21 cellular contexts compared by ENCODE assay signal in the genomic region with DNA sequence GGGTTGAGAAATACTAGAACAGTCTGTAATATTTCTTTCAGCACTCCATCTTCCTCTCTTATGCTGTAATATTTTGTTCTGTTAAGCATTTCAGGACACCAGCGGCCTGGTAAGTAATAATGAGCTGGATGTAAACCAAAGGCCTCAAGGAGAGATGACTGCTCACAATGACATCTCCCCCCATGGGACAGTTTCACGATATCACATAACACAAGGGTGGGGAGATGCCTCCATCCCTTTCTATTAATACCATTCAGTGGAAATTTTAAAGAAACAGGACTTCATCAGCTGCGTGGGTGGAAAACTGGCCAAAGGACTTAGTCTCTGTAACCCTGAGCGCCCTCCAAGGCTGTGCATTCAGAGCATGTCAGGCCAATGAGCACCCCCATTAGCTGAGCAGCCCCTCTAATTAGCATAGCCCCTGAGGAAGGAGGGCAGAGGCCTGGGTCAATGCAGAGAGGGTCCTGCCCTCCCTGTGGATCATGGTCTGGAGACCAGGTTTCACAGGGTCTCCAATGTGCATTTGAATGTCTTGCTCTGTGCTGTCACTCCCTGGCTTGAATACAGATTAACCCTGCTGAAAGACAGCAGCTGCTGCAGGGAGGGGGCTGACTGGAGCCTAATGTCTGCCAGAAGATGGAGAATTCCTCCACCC.
DNase-seq lines count a peak whose midpoint lies in the region; ATAC-seq, FAIRE-seq and TF ChIP-seq lines count a peak whose summit lies in the region.
"Had no signal": no experiment of that assay in that cellular context is flagged by ENCODE, and none has a peak within 500 bp of the region (broad histone marks: within the 10 kb centered on the region; RNA-seq: fewer than 3 reads in every experiment).

No MANE protein-coding gene starts in this region.

- no peak overlapping the region for H4K8ac ChIP-seq in H1 (ENCODE audit: extremely low read depth, insufficient read depth, low read length)

- DNase-seq in H7 = peak; percentile 16
- no peak for DNase-seq in H1 (ENCODE audit: low read depth in 1 of 2, low spot score in 2 of 2)
- no peak for DNase-seq in lower lobe of right lung
- DNase-seq in psoas muscle = no peak
- no peak for DNase-seq in right lobe of liver
- no peak for DNase-seq in CD4-positive, alpha-beta memory T cell
- DNase-seq in SW480 (ENCODE audit: low spot score) = no peak
- DNase-seq: C1 segment of cervical spinal cord, COR-L47, DMS153, EL, H9, MG63, NCI-H1105, NCI-H187, NCI-H2171, NCI-H446 treated with DMSO at 0.1 percent for 48 hours, NCI-H748 treated with DMSO at 0.1 percent for 48 hours, SHP77 had no signal

- H3K9ac ChIP-seq in H1 (replicated peaks in 1 of 4; ENCODE audit: extremely low read depth in 1 of 4, low read depth in 3 of 4, low read length in 3 of 4) = no peak overlapping the region; a peak in 2 of 7 replicates

- H4K20me1 ChIP-seq in H1 (replicated peaks in 1 of 2; ENCODE audit: control insufficient read depth in 1 of 2, insufficient read depth in 2 of 2, low read length in 2 of 2) = no peaks in the 10 kb centered on the region

- TF ChIP-seq CTCF in H1 (IDR thresholded peaks at IDR 0.05; ENCODE audit: control extremely low read depth in 1 of 3, insufficient read depth in 1 of 3, low read depth in 1 of 3, low read length in 3 of 3) = no peak
- TF ChIP-seq CTCF in lower lobe of right lung (IDR thresholded peaks at IDR 0.05) = no peak
- TF ChIP-seq CTCF in psoas muscle (IDR thresholded peaks at IDR 0.05) = no peak
- TF ChIP-seq CTCF in right lobe of liver (IDR thresholded peaks at IDR 0.05) = no peak

- H2BK120ac ChIP-seq in H1 (replicated peaks; ENCODE audit: low read depth, low read length) = no peak overlapping the region

- no peaks in the 10 kb centered on the region for H3K27me3 ChIP-seq in H7 (ENCODE audit: control insufficient read depth, insufficient read depth, low read length)
- no peaks in the 10 kb centered on the region for H3K27me3 ChIP-seq in H1 (replicated peaks in 1 of 4; ENCODE audit: control insufficient read depth in 3 of 4, extremely low read depth in 1 of 4, insufficient read depth in 3 of 4, low read length in 3 of 4)
- peaks cover 5% of the 10 kb centered on the region for H3K27me3 ChIP-seq in lower lobe of right lung (ENCODE audit: low read depth)
- no peaks in the 10 kb centered on the region for H3K27me3 ChIP-seq in psoas muscle (ENCODE audit: insufficient read depth in 3 of 3, low read length in 2 of 3)
- H3K27me3 ChIP-seq in right lobe of liver = no peaks in the 10 kb centered on the region
- H3K27me3 ChIP-seq in CD4-positive, alpha-beta memory T cell (ENCODE audit: insufficient read depth, low read length) = no peaks in the 10 kb centered on the region
- H3K27me3 ChIP-seq: MG63 had no signal

- H3K18ac ChIP-seq in H1 (ENCODE audit: extremely low read depth, low read length) = no peak overlapping the region

- no peak overlapping the region for H3K23ac ChIP-seq in H1 (ENCODE audit: insufficient read length)

- POLR2A ChIA-PET in H1 (lab: Charles Lee; ENCODE audit: partially characterized antibody) = no interaction called here
- POLR2A ChIA-PET in CD4-positive, alpha-beta memory T cell (lab: Charles Lee; ENCODE audit: partially characterized antibody) = no interaction called here

- H2BK12ac ChIP-seq in H1 (ENCODE audit: low read depth, low read length) = no peak overlapping the region

- WGBS in H1 (ENCODE audit: extremely low coverage in 1 of 2, insufficient coverage in 1 of 2, insufficient read length in 1 of 2, insufficient replicate concordance in 2 of 2, low coverage in 1 of 2, low lambda C conversion rate in 2 of 2, missing lambda C conversion rate in 1 of 2), 2 experiments = 65% methylated on average over 4 of the region's 4 CpGs; no CpG with 5 or more reads in 1 of the 2 experiments
- WGBS in psoas muscle, 3 donors = 17 to 24% (median 18%) methylated on average over 4 of the region's 4 CpGs
- WGBS in right lobe of liver (ENCODE audit: insufficient coverage, low coverage, low lambda C conversion rate, missing lambda C conversion rate) = 17% methylated on average over 3 of the region's 4 CpGs

- TF ChIP-seq EP300 in H1 (IDR thresholded peaks at IDR 0.05; ENCODE audit: borderline replicate concordance in 1 of 2, low read depth in 2 of 2, low read length in 2 of 2) = no peak

- no peaks in the 10 kb centered on the region for H3K9me3 ChIP-seq in H1 (ENCODE audit: insufficient read depth in 2 of 2, low read depth in 1 of 2, low read length in 1 of 2)
- H3K9me3 ChIP-seq in lower lobe of right lung = no peaks in the 10 kb centered on the region
- no peaks in the 10 kb centered on the region for H3K9me3 ChIP-seq in psoas muscle
- no peaks in the 10 kb centered on the region for H3K9me3 ChIP-seq in right lobe of liver
- no peaks in the 10 kb centered on the region for H3K9me3 ChIP-seq in CD4-positive, alpha-beta memory T cell (ENCODE audit: control insufficient read depth in 1 of 2, low read length in 2 of 2)
- H3K9me3 ChIP-seq: MG63 had no signal

- H3K27ac Mint-ChIP-seq in CD4-positive, alpha-beta memory T cell = no peak overlapping the region

- no peak overlapping the region for H4K91ac ChIP-seq in H1 (replicated peaks; ENCODE audit: insufficient read length, low read length)

- H3K79me1 ChIP-seq in H1 (ENCODE audit: low read depth, low read length) = no peaks in the 10 kb centered on the region

- no peak overlapping the region for H3K4ac ChIP-seq in H1 (replicated peaks; ENCODE audit: insufficient read length, low read depth, low read length)

- no peaks in the 10 kb centered on the region for H3K36me3 Mint-ChIP-seq in CD4-positive, alpha-beta memory T cell

- no peaks in the 10 kb centered on the region for H3K23me2 ChIP-seq in H1 (ENCODE audit: low read depth, low read length)

- peaks cover 0 to 3% (median 0%) of the 10 kb centered on the region in 8 donors for H3K9me3 Mint-ChIP-seq in CD4-positive, alpha-beta memory T cell

- no peaks in the 10 kb centered on the region for H3K79me2 ChIP-seq in H1 (ENCODE audit: control insufficient read depth in 1 of 2, insufficient read depth in 2 of 2, low read length in 2 of 2)

- no peak overlapping the region for H3K4me2 ChIP-seq in H1 (ENCODE audit: insufficient read depth in 1 of 2, low read depth in 2 of 2, low read length in 2 of 2)

- no peak overlapping the region for H3K4me3 Mint-ChIP-seq in CD4-positive, alpha-beta memory T cell
- H3K4me3 Mint-ChIP-seq: H9 had no signal

- no peaks in the 10 kb centered on the region for H3K4me1 Mint-ChIP-seq in CD4-positive, alpha-beta memory T cell

- no peak overlapping the region for H3K14ac ChIP-seq in H1 (ENCODE audit: insufficient read length)

- H3K4me3 ChIP-seq in H7 (ENCODE audit: insufficient read depth, low read depth, low read length) (no peak overlapping the region), H1 (ENCODE audit: extremely low read depth in 1 of 4, insufficient read depth in 2 of 4, low read depth in 3 of 4, low read length in 4 of 4) (no peak overlapping the region), lower lobe of right lung (no peak overlapping the region), psoas muscle (no peak overlapping the region), right lobe of liver (no peak overlapping the region)
- no peak overlapping the region for H3K4me3 ChIP-seq in CD4-positive, alpha-beta memory T cell (ENCODE audit: low read length in 2 of 2)
- H3K4me3 ChIP-seq: MG63 had no signal

- intact Hi-C loops in lower lobe of right lung (cut with DNase I) = no loop called here
- intact Hi-C loops in psoas muscle (cut with DNase I) = no loop called here
- intact Hi-C loops in right lobe of liver (cut with DNase I) = no loop called here
- intact Hi-C loops in CD4-positive, alpha-beta memory T cell (cut with micrococcal nuclease) = no loop called here

- peaks cover 18 to 30% of the 10 kb centered on the region in 2 donors for H3K27me3 Mint-ChIP-seq in CD4-positive, alpha-beta memory T cell

- no peak overlapping the region for H4K5ac ChIP-seq in H1 (ENCODE audit: insufficient read length, low read depth, low read length)

- CTCF ChIA-PET in H1 (lab: Charles Lee; ENCODE audit: partially characterized antibody) = interaction anchor here (0.5 to 1.8 kb wide), 7 partner anchors 9 to 146 kb away, joined by 3 to 9 read pairs (median 3); no protein-coding TSS in a partner anchor
- CTCF ChIA-PET in CD4-positive, alpha-beta memory T cell (lab: Charles Lee; ENCODE audit: partially characterized antibody) = no interaction called here

- H3K27ac ChIP-seq in H1 (ENCODE audit: low read depth, low read length) = no peak overlapping the region
- H3K27ac ChIP-seq in lower lobe of right lung = no peak overlapping the region
- H3K27ac ChIP-seq in psoas muscle = peak overlapping the region; percentile 76
- H3K27ac ChIP-seq in right lobe of liver = no peak overlapping the region
- H3K27ac ChIP-seq in CD4-positive, alpha-beta memory T cell (ENCODE audit: low read depth, low read length) = no peak overlapping the region

- 0 out of 2 replicates have a peak overlapping the region, but pooled peaks have one; percentile 45 for H2AFZ ChIP-seq in H1 (ENCODE audit: low read length)

- TF ChIP-seq POLR2A in H1 (IDR thresholded peaks at IDR 0.05; ENCODE audit: control extremely low read depth in 1 of 2, low read depth in 2 of 2, low read length in 2 of 2) (no peak), right lobe of liver (IDR thresholded peaks at IDR 0.05) (no peak)

- no peak overlapping the region for H2AK5ac ChIP-seq in H1 (ENCODE audit: low read depth, low read length)

- no peak overlapping the region for H3K56ac ChIP-seq in H1 (replicated peaks; ENCODE audit: insufficient read length, low read depth, low read length)

- H2BK15ac ChIP-seq in H1 (ENCODE audit: low read length) = no peak overlapping the region

- no peaks in the 10 kb centered on the region for H3K36me3 ChIP-seq in H7 (replicated peaks; ENCODE audit: control insufficient read depth, insufficient read depth, low read length)
- H3K36me3 ChIP-seq in H1 (ENCODE audit: control insufficient read depth in 2 of 4, insufficient read depth in 4 of 4, low read length in 3 of 4) = no peaks in the 10 kb centered on the region
- H3K36me3 ChIP-seq in lower lobe of right lung = no peaks in the 10 kb centered on the region
- no peaks in the 10 kb centered on the region for H3K36me3 ChIP-seq in psoas muscle (ENCODE audit: insufficient read depth in 1 of 2, low read depth in 1 of 2)
- H3K36me3 ChIP-seq in right lobe of liver = no peaks in the 10 kb centered on the region
- no peaks in the 10 kb centered on the region for H3K36me3 ChIP-seq in CD4-positive, alpha-beta memory T cell (ENCODE audit: insufficient read depth, low read length)
- H3K36me3 ChIP-seq: MG63 had no signal

- FAIRE-seq in H1 (lab: Jason Lieb, UNC) = no peak

- H2BK5ac ChIP-seq in H1 (ENCODE audit: low read depth, low read length) = no peak overlapping the region

- ATAC-seq in lower lobe of right lung = peak; percentile 24 to 38
- ATAC-seq in psoas muscle = peak; percentile 82 to 90 (median 89)
- ATAC-seq in right lobe of liver = no peak
- no peak for ATAC-seq in HG03565 (IDR thresholded peaks at IDR 0.05; ENCODE audit: unreplicated experiment)
- ATAC-seq: Panc1 had no signal

- peaks cover 0 to 3% (median 0%) of the 10 kb centered on the region in 4 experiments; a peak in 3 of 7 replicates for H3K4me1 ChIP-seq in H1 (replicated peaks in 1 of 4; ENCODE audit: control insufficient read depth in 3 of 4, insufficient read depth in 4 of 4, low read length in 3 of 4)
- no peaks in the 10 kb centered on the region for H3K4me1 ChIP-seq in lower lobe of right lung
- peaks cover 13% of the 10 kb centered on the region for H3K4me1 ChIP-seq in psoas muscle
- H3K4me1 ChIP-seq in right lobe of liver = no peaks in the 10 kb centered on the region
- no peaks in the 10 kb centered on the region for H3K4me1 ChIP-seq in CD4-positive, alpha-beta memory T cell (ENCODE audit: insufficient read depth, low read length)

- H2BK20ac ChIP-seq in H1 (ENCODE audit: low read length) = no peak overlapping the region

- no peak; a peak in 1 of 4 replicates for TF ChIP-seq RAD21 in H1 (IDR thresholded peaks at IDR 0.05 in 1 of 2, conservative IDR thresholded peaks at IDR 0.05 in 1 of 2; ENCODE audit: low read depth in 2 of 2, low read length in 2 of 2)

Comparison
In these comparisons a context has a peak if more than half of its experiments do, and no peak if none do; other contexts are left out.
1. ATAC-seq: peak in lower lobe of right lung (2 of 2) and psoas muscle (4 of 4); none in right lobe of liver (0 of 4) and HG03565 (single experiment).